ENCODE assay signal across 16 cellular contexts in the genomic region with DNA sequence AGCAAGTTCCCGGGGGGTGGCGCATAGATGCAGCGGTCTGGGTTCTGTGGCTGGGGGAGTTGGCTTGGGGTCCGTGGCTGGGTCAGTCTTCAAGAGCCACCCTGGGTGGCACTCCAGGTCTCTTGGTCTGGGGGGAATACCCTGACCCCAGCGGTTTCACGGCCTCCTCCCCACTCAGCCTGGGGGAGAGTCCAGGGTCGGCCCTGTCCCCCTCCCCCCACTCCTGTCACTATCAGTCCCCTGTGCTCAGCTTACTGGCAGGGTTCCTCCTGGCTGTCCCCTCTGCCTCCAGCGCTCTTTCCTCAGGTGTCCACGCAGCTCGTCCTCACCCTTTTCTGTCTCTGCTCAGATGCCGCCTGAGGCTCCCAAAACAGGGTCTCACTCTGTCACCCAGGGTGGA.
DNase-seq lines count a peak whose midpoint lies in the region; ATAC-seq, FAIRE-seq and TF ChIP-seq lines count a peak whose summit lies in the region.
"Had no signal": no experiment of that assay in that cellular context is flagged by ENCODE, and none has a peak within 500 bp of the region (broad histone marks: within the 10 kb centered on the region; RNA-seq: fewer than 3 reads in every experiment).

No MANE protein-coding gene starts in this region.

- no peaks in the 10 kb centered on the region for H3K27me3 Mint-ChIP-seq in nephron progenitor cell (ENCODE audit: low read depth, poor library complexity)
- no peaks in the 10 kb centered on the region for H3K27me3 Mint-ChIP-seq in stimulated activated memory B cell treated with anti-CD40 and anti-IgM and Interleukin-4, amounts not matched to agents 10 μg/mL and 1 μg/mL and 100 μg/mL, for 72 hours
- H3K27me3 Mint-ChIP-seq in CD4-positive, alpha-beta memory T cell: no peaks in the 10 kb centered on the region

- no peak overlapping the region for H3K4me2 ChIP-seq in H1 (ENCODE audit: insufficient read depth in 1 of 2, low read depth in 2 of 2, low read length in 2 of 2)

- H3K79me2 ChIP-seq in H1 (ENCODE audit: control insufficient read depth in 1 of 2, insufficient read depth in 2 of 2, low read length in 2 of 2): no peaks in the 10 kb centered on the region

- TF ChIP-seq RAD21 in H1 (IDR thresholded peaks at IDR 0.05 in 1 of 2, conservative IDR thresholded peaks at IDR 0.05 in 1 of 2; ENCODE audit: low read depth in 2 of 2, low read length in 2 of 2): no peak

- H3K23me2 ChIP-seq in H1 (ENCODE audit: low read depth, low read length): 0 out of 2 replicates have a peak, but pooled peaks cover 2% of the 10 kb centered on the region

- no peak overlapping the region for H2AFZ ChIP-seq in H1 (ENCODE audit: low read length)

- no peaks in the 10 kb centered on the region for H3K36me3 Mint-ChIP-seq in nephron progenitor cell (ENCODE audit: low read depth)
- H3K36me3 Mint-ChIP-seq in stimulated activated memory B cell treated with anti-CD40 and anti-IgM and Interleukin-4, amounts not matched to agents 10 μg/mL and 1 μg/mL and 100 μg/mL, for 72 hours: peaks cover 41% of the 10 kb centered on the region
- H3K36me3 Mint-ChIP-seq in CD4-positive, alpha-beta memory T cell: peaks cover 0 to 3% of the 10 kb centered on the region in 2 donors

- no peaks in the 10 kb centered on the region for H4K20me1 ChIP-seq in H1 (replicated peaks in 1 of 2; ENCODE audit: control insufficient read depth in 1 of 2, insufficient read depth in 2 of 2, low read length in 2 of 2)

- no peak overlapping the region for H2BK15ac ChIP-seq in H1 (ENCODE audit: low read length)

- H3K9me3 Mint-ChIP-seq in nephron progenitor cell: no peaks in the 10 kb centered on the region
- H3K9me3 Mint-ChIP-seq in stimulated activated memory B cell treated with anti-CD40 and anti-IgM and Interleukin-4, amounts not matched to agents 10 μg/mL and 1 μg/mL and 100 μg/mL, for 72 hours: no peaks in the 10 kb centered on the region
- H3K9me3 Mint-ChIP-seq in CD4-positive, alpha-beta memory T cell: no peaks in the 10 kb centered on the region

- peaks cover 39% of the 10 kb centered on the region for H3K4me1 Mint-ChIP-seq in nephron progenitor cell
- H3K4me1 Mint-ChIP-seq in stimulated activated memory B cell treated with anti-CD40 and anti-IgM and Interleukin-4, amounts not matched to agents 10 μg/mL and 1 μg/mL and 100 μg/mL, for 72 hours: peaks cover 19% of the 10 kb centered on the region
- no peaks in the 10 kb centered on the region for H3K4me1 Mint-ChIP-seq in CD4-positive, alpha-beta memory T cell

- ATAC-seq in stimulated activated memory B cell treated with anti-CD40 and anti-IgM and Interleukin-4, amounts not matched to agents 10 μg/mL and 1 μg/mL and 100 μg/mL, for 72 hours: peak; percentile 39
- no peak for ATAC-seq in foreskin keratinocyte

- POLR2A ChIA-PET in H1 (lab: Charles Lee; ENCODE audit: partially characterized antibody): no interaction called here
- POLR2A ChIA-PET in CD4-positive, alpha-beta memory T cell (lab: Charles Lee; ENCODE audit: partially characterized antibody): no interaction called here

- TF ChIP-seq EP300 in H1 (IDR thresholded peaks at IDR 0.05; ENCODE audit: borderline replicate concordance in 1 of 2, low read depth in 2 of 2, low read length in 2 of 2): no peak

- no peak for TF ChIP-seq POLR2A in H1 (IDR thresholded peaks at IDR 0.05; ENCODE audit: control extremely low read depth in 1 of 2, low read depth in 2 of 2, low read length in 2 of 2)

- no peak overlapping the region for H2BK5ac ChIP-seq in H1 (ENCODE audit: low read depth, low read length)

- H3K4me1 ChIP-seq in H1 (replicated peaks in 1 of 4; ENCODE audit: control insufficient read depth in 3 of 4, insufficient read depth in 4 of 4, low read length in 3 of 4): peaks cover 4 to 15% (median 9%) of the 10 kb centered on the region in 4 experiments; a peak in 6 of 7 replicates
- no peaks in the 10 kb centered on the region for H3K4me1 ChIP-seq in foreskin keratinocyte
- no peaks in the 10 kb centered on the region for H3K4me1 ChIP-seq in SJCRH30
- H3K4me1 ChIP-seq in CD4-positive, alpha-beta memory T cell (ENCODE audit: insufficient read depth, low read length): no peaks in the 10 kb centered on the region

- H4K91ac ChIP-seq in H1 (replicated peaks; ENCODE audit: insufficient read length, low read length): no peak overlapping the region

- H3K23ac ChIP-seq in H1 (ENCODE audit: insufficient read length): no peak overlapping the region

- H3K4me3 ChIP-seq in H7 (ENCODE audit: insufficient read depth, low read depth, low read length): no peak overlapping the region
- H3K4me3 ChIP-seq in H1 (ENCODE audit: extremely low read depth in 1 of 4, insufficient read depth in 2 of 4, low read depth in 3 of 4, low read length in 4 of 4): no peak overlapping the region
- H3K4me3 ChIP-seq in SJCRH30: no peak overlapping the region
- no peak overlapping the region for H3K4me3 ChIP-seq in CD4-positive, alpha-beta memory T cell (ENCODE audit: low read length in 2 of 2)

- no peak overlapping the region for H3K4ac ChIP-seq in H1 (replicated peaks; ENCODE audit: insufficient read length, low read depth, low read length)

- H2BK120ac ChIP-seq in H1 (replicated peaks; ENCODE audit: low read depth, low read length): no peak overlapping the region

- no peak overlapping the region for H4K5ac ChIP-seq in H1 (ENCODE audit: insufficient read length, low read depth, low read length)

- H2BK20ac ChIP-seq in H1 (ENCODE audit: low read length): no peak overlapping the region

- H3K9me3 ChIP-seq in H1 (ENCODE audit: insufficient read depth in 2 of 2, low read depth in 1 of 2, low read length in 1 of 2) (no peaks in the 10 kb centered on the region), SJCRH30 (replicated peaks) (no peaks in the 10 kb centered on the region)
- H3K9me3 ChIP-seq in CD4-positive, alpha-beta memory T cell (ENCODE audit: control insufficient read depth in 1 of 2, low read length in 2 of 2): no peaks in the 10 kb centered on the region
- H3K9me3 ChIP-seq: BE2C had no signal

- H3K9ac ChIP-seq in H1 (replicated peaks in 1 of 4; ENCODE audit: extremely low read depth in 1 of 4, low read depth in 3 of 4, low read length in 3 of 4): no peak overlapping the region

- H3K27me3 ChIP-seq in H7 (ENCODE audit: control insufficient read depth, insufficient read depth, low read length) (no peaks in the 10 kb centered on the region), H1 (replicated peaks in 1 of 4; ENCODE audit: control insufficient read depth in 3 of 4, extremely low read depth in 1 of 4, insufficient read depth in 3 of 4, low read length in 3 of 4) (no peaks in the 10 kb centered on the region), foreskin keratinocyte (no peaks in the 10 kb centered on the region), SJCRH30 (no peaks in the 10 kb centered on the region)
- H3K27me3 ChIP-seq in CD4-positive, alpha-beta memory T cell (ENCODE audit: insufficient read depth, low read length): no peaks in the 10 kb centered on the region
- H3K27me3 ChIP-seq: BE2C had no signal

- H3K27ac Mint-ChIP-seq in nephron progenitor cell: peak overlapping the region; percentile 98
- H3K27ac Mint-ChIP-seq in stimulated activated memory B cell treated with anti-CD40 and anti-IgM and Interleukin-4, amounts not matched to agents 10 μg/mL and 1 μg/mL and 100 μg/mL, for 72 hours: no peak overlapping the region
- H3K27ac Mint-ChIP-seq in CD4-positive, alpha-beta memory T cell: no peak overlapping the region

- FAIRE-seq in H1 (lab: Jason Lieb, UNC): no peak
- FAIRE-seq: H54 had no signal

- TF ChIP-seq CTCF in H1 (IDR thresholded peaks at IDR 0.05; ENCODE audit: control extremely low read depth in 1 of 3, insufficient read depth in 1 of 3, low read depth in 1 of 3, low read length in 3 of 3) (no peak), nephron progenitor cell (IDR thresholded peaks at IDR 0.05) (no peak), foreskin keratinocyte (conservative IDR thresholded peaks at IDR 0.05) (no peak)

- H3K36me3 ChIP-seq in H7 (replicated peaks; ENCODE audit: control insufficient read depth, insufficient read depth, low read length) (no peaks in the 10 kb centered on the region), H1 (ENCODE audit: control insufficient read depth in 2 of 4, insufficient read depth in 4 of 4, low read length in 3 of 4) (no peaks in the 10 kb centered on the region), SJCRH30 (no peaks in the 10 kb centered on the region)
- no peaks in the 10 kb centered on the region for H3K36me3 ChIP-seq in CD4-positive, alpha-beta memory T cell (ENCODE audit: insufficient read depth, low read length)
- H3K36me3 ChIP-seq: BE2C had no signal

- H3K4me3 Mint-ChIP-seq in nephron progenitor cell: no peak overlapping the region
- H3K4me3 Mint-ChIP-seq in stimulated activated memory B cell treated with anti-CD40 and anti-IgM and Interleukin-4, amounts not matched to agents 10 μg/mL and 1 μg/mL and 100 μg/mL, for 72 hours: no peak overlapping the region
- H3K4me3 Mint-ChIP-seq in CD4-positive, alpha-beta memory T cell: no peak overlapping the region

- WGBS in H1 (ENCODE audit: extremely low coverage in 1 of 2, insufficient coverage in 1 of 2, insufficient read length in 1 of 2, insufficient replicate concordance in 2 of 2, low coverage in 1 of 2, low lambda C conversion rate in 2 of 2, missing lambda C conversion rate in 1 of 2), 2 experiments: 81% methylated on average over 11 of the region's 11 CpGs; no CpG with 5 or more reads in 1 of the 2 experiments

- intact Hi-C loops in CD4-positive, alpha-beta memory T cell (cut with micrococcal nuclease): no loop called here

- H3K79me1 ChIP-seq in H1 (ENCODE audit: low read depth, low read length): no peaks in the 10 kb centered on the region

- no peak overlapping the region for H2AK5ac ChIP-seq in H1 (ENCODE audit: low read depth, low read length)

- H3K56ac ChIP-seq in H1 (replicated peaks; ENCODE audit: insufficient read length, low read depth, low read length): no peak overlapping the region

- H4K8ac ChIP-seq in H1 (ENCODE audit: extremely low read depth, insufficient read depth, low read length): no peak overlapping the region

- DNase-seq in H7 (peak; percentile 47), H1 (ENCODE audit: low read depth in 1 of 2, low spot score in 2 of 2) (no peak), nephron progenitor cell (no peak), foreskin keratinocyte (no peak), SJCRH30 (no peak)
- DNase-seq in CD4-positive, alpha-beta memory T cell: no peak
- DNase-seq: ACHN, BE2C, DMS 273 treated with DMSO at 0.1 percent for 48 hours, IMR-90, Kasumi-1, NCI-H2029, NCI-H524, RPMI8226 had no signal

- no peak overlapping the region for H3K14ac ChIP-seq in H1 (ENCODE audit: insufficient read length)

- no peak overlapping the region for H3K18ac ChIP-seq in H1 (ENCODE audit: extremely low read depth, low read length)

- CTCF ChIA-PET in H1 (lab: Charles Lee; ENCODE audit: partially characterized antibody): interaction anchor here (0.6 kb wide), 1 partner anchor 28 kb away, joined by 3 read pairs; no protein-coding TSS in a partner anchor
- CTCF ChIA-PET in CD4-positive, alpha-beta memory T cell (lab: Charles Lee; ENCODE audit: partially characterized antibody): no interaction called here

- H3K27ac ChIP-seq in H1 (ENCODE audit: low read depth, low read length) (no peak overlapping the region), foreskin keratinocyte (no peak overlapping the region), SJCRH30 (no peak overlapping the region)
- no peak overlapping the region for H3K27ac ChIP-seq in CD4-positive, alpha-beta memory T cell (ENCODE audit: low read depth, low read length)

- H2BK12ac ChIP-seq in H1 (ENCODE audit: low read depth, low read length): 0 out of 2 replicates have a peak overlapping the region, but pooled peaks have one; percentile 60
